ENCODE assay signal across 35 cellular contexts in the genomic region with DNA sequence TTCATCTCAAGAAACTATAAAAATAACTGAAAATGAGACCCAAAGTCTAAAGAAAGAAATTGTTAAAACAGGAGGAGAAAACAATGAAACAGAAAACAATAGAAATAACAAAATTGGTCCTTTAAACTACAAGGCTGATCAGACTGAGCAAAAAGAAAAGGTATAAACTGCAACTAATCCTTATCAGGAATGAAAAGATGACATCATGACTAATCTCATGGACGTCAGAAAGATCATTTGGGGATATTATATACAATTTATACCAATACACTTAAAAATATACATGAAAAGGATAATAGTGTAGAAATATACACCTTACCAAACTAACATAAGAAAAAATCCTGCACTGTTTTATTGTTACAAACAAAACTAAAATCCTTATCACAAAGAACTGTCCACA.
"Had no signal": no experiment of that assay in that cellular context is flagged by ENCODE, and none has a peak within 500 bp of the region (broad histone marks: within the 10 kb centered on the region; RNA-seq: fewer than 3 reads in every experiment).

No MANE protein-coding gene starts in this region.

- H3K36me3 ChIP-seq: MG63 had no signal

- H3K4me3 ChIP-seq: MG63 had no signal

- DNase-seq: Karpas-422, Kasumi-1, MG63, MM.1S, MV-4-11, NCI-H1048, NCI-H1092, NCI-H1092 treated with DMSO at 0.1 percent for 48 hours, NCI-H1105, NCI-H1105 treated with DMSO at 0.1 percent for 48 hours, NCI-H1417, NCI-H1417 treated with DMSO at 0.1 percent for 48 hours, NCI-H1436, NCI-H1436 treated with DMSO at 0.1 percent for 48 hours, NCI-H146, NCI-H1694, NCI-H1694 treated with DMSO at 0.1 percent for 48 hours, NCI-H187, NCI-H187 treated with DMSO at 0.1 percent for 48 hours, NCI-H1930, NCI-H2029, NCI-H2029 treated with DMSO at 0.1 percent for 48 hours, NCI-H2081, NCI-H2081 treated with DMSO at 0.1 percent for 48 hours, NCI-H2107, NCI-H2171, NCI-H2171 treated with DMSO at 0.1 percent for 48 hours, NCI-H2227 treated with DMSO at 0.1 percent for 48 hours, NCI-H226, NCI-H345, NCI-H446, NCI-H446 treated with DMSO at 0.1 percent for 48 hours, NCI-H510A, NCI-H510A treated with DMSO at 0.1 percent for 48 hours, NCI-H524 had no signal
